12 cellular contexts compared by ENCODE assay signal in the genomic region with DNA sequence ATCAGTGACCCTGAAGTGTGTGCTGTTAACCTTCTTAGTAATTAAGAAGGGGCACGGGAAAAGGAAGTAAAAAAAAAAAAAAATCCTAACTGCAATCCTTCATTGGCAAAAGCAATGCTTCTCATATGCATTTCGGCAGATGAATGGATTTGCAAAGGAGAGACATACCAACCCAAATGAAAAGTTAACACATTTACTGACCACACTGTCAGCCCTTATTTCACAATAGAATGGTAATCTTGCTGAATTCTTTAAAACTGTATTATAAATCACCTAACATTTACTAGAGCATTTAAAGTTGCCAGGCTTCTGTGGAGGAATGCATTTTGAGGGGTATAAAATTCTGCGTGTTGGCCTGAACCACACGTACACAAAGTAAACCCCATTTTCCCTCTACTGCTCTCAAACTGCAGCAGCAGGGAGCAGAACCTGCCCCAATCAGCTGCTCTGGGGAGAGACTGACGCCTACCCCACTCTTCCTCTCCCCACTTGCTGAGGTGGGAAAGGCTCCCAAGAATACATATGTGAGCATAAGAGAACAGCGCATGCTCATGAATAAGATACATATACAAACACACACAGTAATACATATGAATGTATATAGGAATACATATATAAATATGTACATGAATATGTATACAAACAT.
DNase-seq lines count a peak whose midpoint lies in the region; ATAC-seq and TF ChIP-seq lines count a peak whose summit lies in the region.
"Had no signal": no experiment of that assay in that cellular context is flagged by ENCODE, and none has a peak within 500 bp of the region (broad histone marks: within the 10 kb centered on the region; RNA-seq: fewer than 3 reads in every experiment).

No MANE protein-coding gene starts in this region.

- H4K8ac ChIP-seq in mesendoderm (ENCODE audit: low read depth, low read length): no peak overlapping the region

- peaks cover 2% of the 10 kb centered on the region for H3K9me3 Mint-ChIP-seq in activated CD8-positive, alpha-beta T cell treated with anti-CD3 and anti-CD28 coated beads for 36 hours

- H3K27ac ChIP-seq in mesendoderm (ENCODE audit: low read depth, low read length) (peak overlapping the region; percentile 34), aorta (ENCODE audit: low read depth in 1 of 2, low read length in 2 of 2) (no peak overlapping the region)

- H3K4me1 Mint-ChIP-seq in activated CD8-positive, alpha-beta T cell treated with anti-CD3 and anti-CD28 coated beads for 36 hours (ENCODE audit: low read depth): peaks cover 81% of the 10 kb centered on the region

- H2AK5ac ChIP-seq in mesendoderm (ENCODE audit: low read length): no peak overlapping the region

- H3K56ac ChIP-seq in mesendoderm (ENCODE audit: low read length): peak overlapping the region; percentile 30

- H3K23ac ChIP-seq in mesendoderm (ENCODE audit: low read length): no peak overlapping the region

- peak; percentile 46 to 54 for DNase-seq in AML-193 (lab: John Stamatoyannopoulos, UW)
- DNase-seq in EH (ENCODE audit: low read depth): peak; percentile 21
- DNase-seq in activated CD8-positive, alpha-beta T cell treated with anti-CD3 and anti-CD28 coated beads for 36 hours: no peak
- no peak for DNase-seq in mesendoderm
- no peak for DNase-seq in dedifferentiated amniotic fluid mesenchymal stem cell (ENCODE audit: extremely low spot score)
- no peak for DNase-seq in aorta
- DNase-seq in NCI-H1930 (lab: John Stamatoyannopoulos, UW): no peak
- DNase-seq: C1 segment of cervical spinal cord, NCI-H1694 treated with DMSO at 0.1 percent for 48 hours, NCI-H510A treated with DMSO at 0.1 percent for 48 hours, retina had no signal

- no peak overlapping the region for H2BK5ac ChIP-seq in mesendoderm (ENCODE audit: low read length)

- no peak for TF ChIP-seq CTCF in activated CD8-positive, alpha-beta T cell treated with anti-CD3 and anti-CD28 coated beads for 36 hours (IDR thresholded peaks at IDR 0.05)

- no peaks in the 10 kb centered on the region for H3K9me3 ChIP-seq in aorta (ENCODE audit: control insufficient read depth, low read length)

- H3K4me1 ChIP-seq in mesendoderm (ENCODE audit: control insufficient read depth, low read depth, low read length) (peaks cover 13% of the 10 kb centered on the region), aorta (ENCODE audit: control insufficient read depth in 1 of 2, insufficient read depth in 2 of 2, low read length in 2 of 2) (peaks cover 1 to 8% of the 10 kb centered on the region in 2 donors)

- H3K4me2 ChIP-seq in mesendoderm (ENCODE audit: low read length): no peak overlapping the region

- H4K5ac ChIP-seq in mesendoderm (ENCODE audit: low read length): no peak overlapping the region

- H3K27ac Mint-ChIP-seq in activated CD8-positive, alpha-beta T cell treated with anti-CD3 and anti-CD28 coated beads for 36 hours: peak overlapping the region; percentile 95

- no peaks in the 10 kb centered on the region for H3K79me2 ChIP-seq in mesendoderm (ENCODE audit: control insufficient read depth, insufficient read depth, low read length)

- H2BK120ac ChIP-seq in mesendoderm (ENCODE audit: low read depth, low read length): no peak overlapping the region

- H3K4me3 Mint-ChIP-seq in activated CD8-positive, alpha-beta T cell treated with anti-CD3 and anti-CD28 coated beads for 36 hours: peak overlapping the region; percentile 54

- H3K27me3 ChIP-seq in mesendoderm (ENCODE audit: insufficient read depth, low read length, poor library complexity): no peaks in the 10 kb centered on the region
- no peaks in the 10 kb centered on the region for H3K27me3 ChIP-seq in aorta (ENCODE audit: control insufficient read depth in 1 of 2, insufficient read depth in 2 of 2, low read length in 1 of 2)

- no peaks in the 10 kb centered on the region for H3K27me3 Mint-ChIP-seq in activated CD8-positive, alpha-beta T cell treated with anti-CD3 and anti-CD28 coated beads for 36 hours

- H3K4me3 ChIP-seq in mesendoderm (ENCODE audit: low read length) (no peak overlapping the region), aorta (ENCODE audit: low read length in 2 of 2) (no peak overlapping the region)

- intact Hi-C loops in activated CD8-positive, alpha-beta T cell treated with anti-CD3 and anti-CD28 coated beads for 36 hours (cut with micrococcal nuclease): loop anchor here (10.0 kb wide), 1 partner anchor 320 kb away; no protein-coding TSS in a partner anchor
- intact Hi-C loops in aorta (cut with DNase I): loop anchor here in 1 of 2 donors (10.0 kb wide), 1 partner anchor 140 kb away; no protein-coding TSS in a partner anchor

- no peak for ATAC-seq in activated CD8-positive, alpha-beta T cell treated with anti-CD3 and anti-CD28 coated beads for 36 hours
- no peak for ATAC-seq in aorta (ENCODE audit: low FRiP score)
- no peak for ATAC-seq in GM18498 (IDR thresholded peaks at IDR 0.05; ENCODE audit: unreplicated experiment)

- POLR2A ChIA-PET in activated CD8-positive, alpha-beta T cell treated with anti-CD3 and anti-CD28 coated beads for 36 hours (lab: Charles Lee): interaction anchor here (0.7 to 4.3 kb wide), 9 partner anchors 11 to 322 kb away, joined by 3 to 43 read pairs (median 6); no protein-coding TSS in a partner anchor

- CTCF ChIA-PET in activated CD8-positive, alpha-beta T cell treated with anti-CD3 and anti-CD28 coated beads for 36 hours (lab: Charles Lee): interaction anchor here (1.6 to 2.4 kb wide), 3 partner anchors 10 to 127 kb away, joined by 4 to 12 read pairs (median 11); no protein-coding TSS in a partner anchor

- peaks cover 25% of the 10 kb centered on the region for H3K36me3 Mint-ChIP-seq in activated CD8-positive, alpha-beta T cell treated with anti-CD3 and anti-CD28 coated beads for 36 hours (ENCODE audit: low read depth)

- no peak overlapping the region for H3K9ac ChIP-seq in mesendoderm (ENCODE audit: low read length)

- no peak overlapping the region for H2BK15ac ChIP-seq in mesendoderm (replicated peaks; ENCODE audit: low read depth)

- H3K18ac ChIP-seq in mesendoderm (ENCODE audit: low read length): no peak overlapping the region

- no CpG with 5 or more reads among the region's 6 CpGs for WGBS in mesendoderm (ENCODE audit: extremely low coverage, insufficient coverage, low lambda C conversion rate)
- WGBS in aorta, 2 donors: 86 to 88% methylated on average over 6 of the region's 6 CpGs

- H3K4ac ChIP-seq in mesendoderm (ENCODE audit: low read depth, low read length): no peak overlapping the region

- H3K36me3 ChIP-seq in mesendoderm (ENCODE audit: control insufficient read depth, insufficient read depth, low read length) (no peaks in the 10 kb centered on the region), aorta (ENCODE audit: control insufficient read depth in 1 of 2, insufficient read depth in 2 of 2, low read length in 1 of 2) (no peaks in the 10 kb centered on the region)

- no peaks in the 10 kb centered on the region for H3K79me1 ChIP-seq in mesendoderm (ENCODE audit: low read length)

Comparison
In these comparisons a context has a peak if more than half of its experiments do, and no peak if none do; other contexts are left out.
1. DNase-seq: peak in AML-193 (2 of 2) and EH (single experiment); none in activated CD8-positive, alpha-beta T cell treated with anti-CD3 and anti-CD28 coated beads for 36 hours (single experiment), mesendoderm (single experiment), dedifferentiated amniotic fluid mesenchymal stem cell (single experiment), aorta (0 of 2) and NCI-H1930 (0 of 2).